In genomic region chr7:16645593-16646426, GRCh38 we compare ENCODE assay signal across 8 cellular contexts. TPM values are rescaled to one million over a fixed set of nuclear protein-coding genes. Genes with fewer than 3 reads are reported as not detected.
DNase-seq lines count a peak whose midpoint lies in the region; ATAC-seq and TF ChIP-seq lines count a peak whose summit lies in the region.

Gene ANKMY2 (minus strand): TSS chr7:16645754. CDS start chr7:16645573, 181 bp downstream.
Gene BZW2 (plus strand): TSS chr7:16646181. CDS start chr7:16665444, 19,263 bp downstream.

- under 1% methylated on average over 68 of the region's 68 CpGs for WGBS in liver

- DNase-seq in CD14-positive monocyte (ENCODE audit: low spot score) = peak; percentile 93
- peak; percentile 96 for DNase-seq in NCI-H774 (lab: John Stamatoyannopoulos, UW)
- peak; percentile 95 for DNase-seq in activated CD4-positive, alpha-beta memory T cell treated with anti-CD3 and anti-CD28 coated beads for 36 hours
- DNase-seq in dermis microvascular lymphatic vessel endothelial cell (ENCODE audit: low read depth in 2 of 2) = peak; percentile 92 to 97
- peak; percentile 91 for DNase-seq in stimulated activated CD4-positive, alpha-beta T cell treated with anti-CD3 and anti-CD28 coated beads, Interleukin-4, amount 100 ng/mL, for 1 hour

- H3K4me1 ChIP-seq in liver (ENCODE audit: control insufficient read depth in 4 of 4, insufficient read depth in 4 of 4, low read length in 3 of 4) = peaks cover 0 to 21% (median 14%) of the 10 kb centered on the region in 4 donors

- H3K4me3 Mint-ChIP-seq in CD14-positive monocyte = peak within 1 kb of the TSS; percentile 100
- peak within 1 kb of the TSS; percentile 99 for H3K4me3 Mint-ChIP-seq in activated CD4-positive, alpha-beta memory T cell treated with anti-CD3 and anti-CD28 coated beads for 36 hours

- no peaks in the 10 kb centered on the region for H3K36me3 ChIP-seq in liver (ENCODE audit: control insufficient read depth in 4 of 4, insufficient read depth in 3 of 4, low read depth in 1 of 4, low read length in 3 of 4)

- POLR2A ChIA-PET in activated CD4-positive, alpha-beta memory T cell treated with anti-CD3 and anti-CD28 coated beads for 36 hours (lab: Charles Lee) = interaction anchor here (1.2 to 2.3 kb wide), 4 partner anchors 11 to 225 kb away, joined by 3 to 24 read pairs (median 14); partner anchors contain the start of gene CRPPA

- peak; percentile 96 for ATAC-seq in GM19438 (IDR thresholded peaks at IDR 0.05; ENCODE audit: low read depth, unreplicated experiment)
- ATAC-seq in HG03571 (IDR thresholded peaks at IDR 0.05; ENCODE audit: unreplicated experiment) = peak; percentile 98

- peak within 1 kb of the TSS; percentile 91 to 99 (median 98) for H3K27ac Mint-ChIP-seq in CD14-positive monocyte
- peak within 1 kb of the TSS; percentile 98 for H3K27ac Mint-ChIP-seq in activated CD4-positive, alpha-beta memory T cell treated with anti-CD3 and anti-CD28 coated beads for 36 hours

- TF ChIP-seq CTCF in CD14-positive monocyte (IDR thresholded peaks at IDR 0.05) (no peak), liver (IDR thresholded peaks at IDR 0.05; ENCODE audit: low read depth, low read length, missing input control) (no peak)

- H3K36me3 Mint-ChIP-seq in CD14-positive monocyte = peaks cover 2 to 3% of the 10 kb centered on the region in 2 donors
- H3K36me3 Mint-ChIP-seq in activated CD4-positive, alpha-beta memory T cell treated with anti-CD3 and anti-CD28 coated beads for 36 hours = peaks cover 16% of the 10 kb centered on the region

- peak within 1 kb of the TSS; percentile 85 to 96 (median 94) for H3K4me3 ChIP-seq in liver (ENCODE audit: low read depth in 1 of 3, low read length in 3 of 3)

- intact Hi-C loops in CD14-positive monocyte (cut with micrococcal nuclease) = loop anchor here in 1 of 2 donors (2.0 kb wide), 1 partner anchor 17 kb away; no protein-coding TSS in a partner anchor
- intact Hi-C loops in activated CD4-positive, alpha-beta memory T cell treated with anti-CD3 and anti-CD28 coated beads for 36 hours (cut with micrococcal nuclease) = loop anchor here (1.0 to 10.0 kb wide), 6 partner anchors 15 to 1299 kb away; partner anchors contain the start of genes SNX13 and TSPAN13

- peak in 1 of 2 donors; percentile 20 for TF ChIP-seq RAD21 in liver (IDR thresholded peaks at IDR 0.05)

- H3K9me3 Mint-ChIP-seq in CD14-positive monocyte = no peaks in the 10 kb centered on the region
- H3K9me3 Mint-ChIP-seq in activated CD4-positive, alpha-beta memory T cell treated with anti-CD3 and anti-CD28 coated beads for 36 hours = no peaks in the 10 kb centered on the region

- H3K4me1 Mint-ChIP-seq in CD14-positive monocyte = peaks cover 44% of the 10 kb centered on the region
- H3K4me1 Mint-ChIP-seq in activated CD4-positive, alpha-beta memory T cell treated with anti-CD3 and anti-CD28 coated beads for 36 hours (ENCODE audit: low read depth) = peaks cover 53% of the 10 kb centered on the region

- CTCF ChIA-PET in activated CD4-positive, alpha-beta memory T cell treated with anti-CD3 and anti-CD28 coated beads for 36 hours (lab: Charles Lee) = interaction anchor here (0.7 to 1.2 kb wide), 4 partner anchors 12 to 225 kb away, joined by 3 to 4 read pairs (median 4); no protein-coding TSS in a partner anchor

- H3K27me3 ChIP-seq in liver (ENCODE audit: control insufficient read depth in 4 of 4, insufficient read depth in 4 of 4, low read length in 3 of 4) = no peaks in the 10 kb centered on the region

- peak within 1 kb of the TSS; percentile 91 to 99 for H3K27ac ChIP-seq in liver (ENCODE audit: low read depth in 1 of 2, low read length in 2 of 2)

- H3K9me3 ChIP-seq in liver (ENCODE audit: control insufficient read depth in 4 of 4, low read length in 3 of 4) = no peaks in the 10 kb centered on the region

- no peaks in the 10 kb centered on the region for H3K27me3 Mint-ChIP-seq in CD14-positive monocyte (ENCODE audit: low read depth in 3 of 3)
- no peaks in the 10 kb centered on the region for H3K27me3 Mint-ChIP-seq in activated CD4-positive, alpha-beta memory T cell treated with anti-CD3 and anti-CD28 coated beads for 36 hours

- H3K9ac ChIP-seq in liver (ENCODE audit: low read depth in 1 of 2, low read length in 2 of 2) = peak within 1 kb of the TSS; percentile 85 to 88

TF ChIP-seq in liver, 16 proteins besides CTCF, POLR2A, EP300 and RAD21:
- TF ChIP-seq FOXA1 (IDR thresholded peaks at IDR 0.05) (no peak), FOXA2 (IDR thresholded peaks at IDR 0.05) (no peak), GABPA (IDR thresholded peaks at IDR 0.05 in 1 of 2, conservative IDR thresholded peaks at IDR 0.05 in 1 of 2) (peak in 1 of 2 donors; percentile 12), MAX (IDR thresholded peaks at IDR 0.05) (peak; percentile 88), YY1 (IDR thresholded peaks at IDR 0.05) (peak; percentile 95), RXRA (IDR thresholded peaks at IDR 0.05) (no peak), SP1 (IDR thresholded peaks at IDR 0.05) (peak; percentile 84), TAF1 (conservative IDR thresholded peaks at IDR 0.05) (peak; percentile 96), HNF4G (IDR thresholded peaks at IDR 0.05) (no peak), REST (IDR thresholded peaks at IDR 0.05) (peak; percentile 77), HNF4A (conservative IDR thresholded peaks at IDR 0.05) (no peak), ZBTB33 (IDR thresholded peaks at IDR 0.05) (peak; percentile 50), JUND (IDR thresholded peaks at IDR 0.05) (peak in 1 of 2 donors; percentile 44), EGR1 (IDR thresholded peaks at IDR 0.05; ENCODE audit: low read depth in 2 of 2) (peak; percentile 98 to 99), ATF3 (IDR thresholded peaks at IDR 0.05) (peak; percentile 41), NR2F2 (IDR thresholded peaks at IDR 0.05) (no peak)

RNA-seq across cellular contexts. Expression of gene ANKMY2, which starts in this region (rescaled TPM):
- 1 to 10 TPM; 4.8 to 7.5 TPM for polyA plus RNA-seq in CD14-positive monocyte
- total RNA-seq in activated CD4-positive, alpha-beta memory T cell treated with anti-CD3 and anti-CD28 coated beads for 36 hours = 1 to 10 TPM; 7.8 to 8.4 TPM
- total RNA-seq in dermis microvascular lymphatic vessel endothelial cell = 8.5 and 10.0 TPM in 2 replicates
- 10 to 100 TPM in 1 of 2 donors, 1 to 10 TPM in 1; 6.9 to 11.4 TPM for total RNA-seq in liver
- 1 to 10 TPM; 2.7 to 4.0 TPM for polyA plus RNA-seq in liver

RNA-seq across cellular contexts. Expression of gene BZW2, which starts in this region (rescaled TPM):
- polyA plus RNA-seq in CD14-positive monocyte (10 to 100 TPM; 36.4 to 45.2 TPM), liver (10 to 100 TPM; 10.9 to 13.2 TPM)
- 10 to 100 TPM; 84.2 to 89.8 TPM for total RNA-seq in activated CD4-positive, alpha-beta memory T cell treated with anti-CD3 and anti-CD28 coated beads for 36 hours
- total RNA-seq in dermis microvascular lymphatic vessel endothelial cell (66.8 and 78.4 TPM in 2 replicates), liver (10 to 100 TPM; 13.0 to 18.6 TPM)

Comparison
In these comparisons a context has a peak if more than half of its experiments do, and no peak if none do; other contexts are left out.
1. Peak in every context shown above with its lines: DNase-seq, ATAC-seq, H3K4me3 ChIP-seq and H3K27ac ChIP-seq.